Comparison of ENCODE assay signal across 13 cellular contexts in the genomic region with DNA sequence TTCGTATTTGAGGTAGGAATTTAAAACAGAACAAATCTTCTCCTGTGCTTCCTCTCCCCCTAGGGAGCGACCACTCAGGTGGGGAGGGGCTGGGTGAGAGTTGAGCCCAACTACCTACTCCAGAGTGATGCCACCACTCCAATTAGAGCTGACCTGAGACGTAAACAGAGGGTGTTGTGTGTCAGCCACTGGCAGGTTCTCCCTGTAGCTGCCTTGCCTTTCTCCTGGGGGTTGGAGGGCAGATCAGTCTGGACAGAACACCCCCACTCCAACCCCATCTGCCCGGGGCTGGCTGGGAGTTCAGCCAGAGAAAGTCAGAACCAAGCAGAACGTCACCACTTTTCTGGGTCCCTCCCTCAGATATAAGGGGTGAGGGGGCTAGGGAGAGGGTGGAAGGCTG. TPM values are rescaled to one million over a fixed set of nuclear protein-coding genes. Genes with fewer than 3 reads are reported as not detected.
DNase-seq lines count a peak whose midpoint lies in the region; ATAC-seq and TF ChIP-seq lines count a peak whose summit lies in the region.
"Had no signal": no experiment of that assay in that cellular context is flagged by ENCODE, and none has a peak within 500 bp of the region (broad histone marks: within the 10 kb centered on the region; RNA-seq: fewer than 3 reads in every experiment).

No MANE protein-coding gene starts in this region.

- peaks cover 6% of the 10 kb centered on the region for H3K36me3 ChIP-seq in H7 (replicated peaks; ENCODE audit: control insufficient read depth, insufficient read depth, low read length)
- H3K36me3 ChIP-seq: MG63 had no signal

- peak overlapping the region; percentile 92; the same call in 1 of the 2 replicates for H3K4me3 ChIP-seq in H7 (ENCODE audit: insufficient read depth, low read depth, low read length)
- H3K4me3 ChIP-seq: MG63, upper lobe of left lung had no signal

- peak; percentile 7; the same call in 1 of the 2 replicates for ATAC-seq in WTC11

- peaks cover 32% of the 10 kb centered on the region for H3K36me3 Mint-ChIP-seq in WTC11

- H3K4me1 Mint-ChIP-seq in WTC11: peaks cover 37% of the 10 kb centered on the region

- CTCF ChIA-PET in WTC11 (lab: Charles Lee): interaction anchor here (1.0 to 4.4 kb wide), 7 partner anchors 11 to 317 kb away, joined by 3 to 32 read pairs (median 6); partner anchors contain the start of genes HECTD3, MUTYH, TESK2 and TOE1

- DNase-seq in NCI-H2029 (lab: John Stamatoyannopoulos, UW) (peak; percentile 25), NCI-H2029 treated with DMSO at 0.1 percent for 48 hours (lab: John Stamatoyannopoulos, UW) (no peak), H7 (peak; percentile 54), WTC11 (ENCODE audit: low spot score) (no peak), mesenteric fat pad (ENCODE audit: low spot score) (peak; percentile 55), hippocampal formation (lab: John Stamatoyannopoulos, UW) (no peak), ecto neural progenitor cell (ENCODE audit: low spot score) (no peak), globus pallidus (ENCODE audit: low spot score) (no peak)
- DNase-seq: cerebellar nuclear complex, MG63, NCI-H446, Right ventricle myocardium superior, upper lobe of left lung had no signal

- POLR2A ChIA-PET in WTC11 (lab: Charles Lee): interaction anchor here (0.6 to 4.4 kb wide), 5 partner anchors 11 to 517 kb away, joined by 3 to 54 read pairs (median 11); partner anchors contain the start of genes MUTYH, TOE1 and UROD

- H3K27me3 Mint-ChIP-seq in WTC11 (ENCODE audit: low read depth): no peaks in the 10 kb centered on the region; the same call in 1 of the 2 replicates

- peaks cover 9% of the 10 kb centered on the region for H3K9me3 Mint-ChIP-seq in WTC11

- H3K27me3 ChIP-seq in H7 (ENCODE audit: control insufficient read depth, insufficient read depth, low read length): no peaks in the 10 kb centered on the region
- H3K27me3 ChIP-seq: MG63, upper lobe of left lung had no signal

- peak overlapping the region; percentile 70 for H3K4me3 Mint-ChIP-seq in WTC11

- H3K27ac Mint-ChIP-seq in WTC11: peak overlapping the region; percentile 93

- TF ChIP-seq CTCF in WTC11 (IDR thresholded peaks at IDR 0.05): no peak

TF ChIP-seq in WTC11, 78 proteins besides CTCF, POLR2A, EP300 and RAD21:
- TF ChIP-seq, protein P1, sequence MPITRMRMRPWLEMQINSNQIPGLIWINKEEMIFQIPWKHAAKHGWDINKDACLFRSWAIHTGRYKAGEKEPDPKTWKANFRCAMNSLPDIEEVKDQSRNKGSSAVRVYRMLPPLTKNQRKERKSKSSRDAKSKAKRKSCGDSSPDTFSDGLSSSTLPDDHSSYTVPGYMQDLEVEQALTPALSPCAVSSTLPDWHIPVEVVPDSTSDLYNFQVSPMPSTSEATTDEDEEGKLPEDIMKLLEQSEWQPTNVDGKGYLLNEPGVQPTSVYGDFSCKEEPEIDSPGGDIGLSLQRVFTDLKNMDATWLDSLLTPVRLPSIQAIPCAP (CRISPR knock-in tag; IDR thresholded peaks at IDR 0.05): no peak
- TF ChIP-seq ZNF416 (CRISPR knock-in tag; IDR thresholded peaks at IDR 0.05) (no peak), ERG (CRISPR knock-in tag; IDR thresholded peaks at IDR 0.05) (no peak), SMAD4 (CRISPR knock-in tag; IDR thresholded peaks at IDR 0.05) (no peak), CBFB (CRISPR knock-in tag; IDR thresholded peaks at IDR 0.05; ENCODE audit: low read depth) (no peak), FOXP1 (CRISPR knock-in tag; IDR thresholded peaks at IDR 0.05; ENCODE audit: borderline replicate concordance) (no peak), ELF4 (CRISPR knock-in tag; IDR thresholded peaks at IDR 0.05; ENCODE audit: low read depth) (no peak), USF2 (CRISPR knock-in tag; IDR thresholded peaks at IDR 0.05) (no peak), TP53 (CRISPR knock-in tag; IDR thresholded peaks at IDR 0.05) (no peak), CREM (CRISPR knock-in tag; IDR thresholded peaks at IDR 0.05) (no peak), IRF2 (CRISPR knock-in tag; IDR thresholded peaks at IDR 0.05; ENCODE audit: borderline replicate concordance, low read depth) (no peak), ZNF263 (CRISPR knock-in tag; IDR thresholded peaks at IDR 0.05; ENCODE audit: low read depth) (no peak)
- TF ChIP-seq, protein P2, sequence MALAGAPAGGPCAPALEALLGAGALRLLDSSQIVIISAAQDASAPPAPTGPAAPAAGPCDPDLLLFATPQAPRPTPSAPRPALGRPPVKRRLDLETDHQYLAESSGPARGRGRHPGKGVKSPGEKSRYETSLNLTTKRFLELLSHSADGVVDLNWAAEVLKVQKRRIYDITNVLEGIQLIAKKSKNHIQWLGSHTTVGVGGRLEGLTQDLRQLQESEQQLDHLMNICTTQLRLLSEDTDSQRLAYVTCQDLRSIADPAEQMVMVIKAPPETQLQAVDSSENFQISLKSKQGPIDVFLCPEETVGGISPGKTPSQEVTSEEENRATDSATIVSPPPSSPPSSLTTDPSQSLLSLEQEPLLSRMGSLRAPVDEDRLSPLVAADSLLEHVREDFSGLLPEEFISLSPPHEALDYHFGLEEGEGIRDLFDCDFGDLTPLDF (CRISPR knock-in tag; IDR thresholded peaks at IDR 0.05): no peak
- TF ChIP-seq, protein P3, sequence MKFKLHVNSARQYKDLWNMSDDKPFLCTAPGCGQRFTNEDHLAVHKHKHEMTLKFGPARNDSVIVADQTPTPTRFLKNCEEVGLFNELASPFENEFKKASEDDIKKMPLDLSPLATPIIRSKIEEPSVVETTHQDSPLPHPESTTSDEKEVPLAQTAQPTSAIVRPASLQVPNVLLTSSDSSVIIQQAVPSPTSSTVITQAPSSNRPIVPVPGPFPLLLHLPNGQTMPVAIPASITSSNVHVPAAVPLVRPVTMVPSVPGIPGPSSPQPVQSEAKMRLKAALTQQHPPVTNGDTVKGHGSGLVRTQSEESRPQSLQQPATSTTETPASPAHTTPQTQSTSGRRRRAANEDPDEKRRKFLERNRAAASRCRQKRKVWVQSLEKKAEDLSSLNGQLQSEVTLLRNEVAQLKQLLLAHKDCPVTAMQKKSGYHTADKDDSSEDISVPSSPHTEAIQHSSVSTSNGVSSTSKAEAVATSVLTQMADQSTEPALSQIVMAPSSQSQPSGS (CRISPR knock-in tag; IDR thresholded peaks at IDR 0.05; ENCODE audit: borderline replicate concordance, low read depth): no peak
- TF ChIP-seq, protein P4, sequence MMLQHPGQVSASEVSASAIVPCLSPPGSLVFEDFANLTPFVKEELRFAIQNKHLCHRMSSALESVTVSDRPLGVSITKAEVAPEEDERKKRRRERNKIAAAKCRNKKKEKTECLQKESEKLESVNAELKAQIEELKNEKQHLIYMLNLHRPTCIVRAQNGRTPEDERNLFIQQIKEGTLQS (CRISPR knock-in tag; conservative IDR thresholded peaks at IDR 0.05): no peak

RNA-seq across cellular contexts. Expression of gene HPDL, which starts 2.0 kb away (rescaled TPM):
- 87.5 and 134 TPM in 2 replicates for total RNA-seq in H7 (2014; rRNA removed; shearing (Covaris generic))
- total RNA-seq in WTC11 (2021): 24.9 to 44.0 TPM (median 27.8 TPM) in 3 replicates
- 1.00 TPM for total RNA-seq in mesenteric fat pad
- total RNA-seq: Right ventricle myocardium superior had no signal

RNA-seq across cellular contexts. Expression of gene TOE1, which starts 11.3 kb away (rescaled TPM):
- 17.0 and 20.2 TPM in 2 replicates for total RNA-seq in H7 (2014; rRNA removed; shearing (Covaris generic))
- total RNA-seq in WTC11 (2021) (7.4 to 10.9 TPM (median 10.0 TPM) in 3 replicates), mesenteric fat pad (7.2 TPM)

RNA-seq across cellular contexts. Expression of gene MUTYH, which starts 11.6 kb away (rescaled TPM):
- 124 and 126 TPM in 2 replicates for total RNA-seq in H7 (2014; rRNA removed; shearing (Covaris generic))
- 58.3 to 67.2 TPM (median 65.7 TPM) in 3 replicates for total RNA-seq in WTC11 (2021)
- 14.4 TPM for total RNA-seq in mesenteric fat pad

Comparison
In these comparisons a context has a peak if more than half of its experiments do, and no peak if none do; other contexts are left out.
1. DNase-seq: peak in NCI-H2029 (single experiment), H7 (single experiment) and mesenteric fat pad (single experiment); none in NCI-H2029 treated with DMSO at 0.1 percent for 48 hours (single experiment), WTC11 (single experiment), hippocampal formation (0 of 2), ecto neural progenitor cell (single experiment) and globus pallidus (single experiment).
2. RNA of gene HPDL, which starts 2.0 kb away (total RNA-seq): 87.5 to 134 TPM in H7 and 24.9 to 44.0 TPM in WTC11; 1.00 TPM in mesenteric fat pad (single experiment); every median in the first group is over 10 times any median in the second.